ENCODE assay signal across 10 cellular contexts in the genomic region with DNA sequence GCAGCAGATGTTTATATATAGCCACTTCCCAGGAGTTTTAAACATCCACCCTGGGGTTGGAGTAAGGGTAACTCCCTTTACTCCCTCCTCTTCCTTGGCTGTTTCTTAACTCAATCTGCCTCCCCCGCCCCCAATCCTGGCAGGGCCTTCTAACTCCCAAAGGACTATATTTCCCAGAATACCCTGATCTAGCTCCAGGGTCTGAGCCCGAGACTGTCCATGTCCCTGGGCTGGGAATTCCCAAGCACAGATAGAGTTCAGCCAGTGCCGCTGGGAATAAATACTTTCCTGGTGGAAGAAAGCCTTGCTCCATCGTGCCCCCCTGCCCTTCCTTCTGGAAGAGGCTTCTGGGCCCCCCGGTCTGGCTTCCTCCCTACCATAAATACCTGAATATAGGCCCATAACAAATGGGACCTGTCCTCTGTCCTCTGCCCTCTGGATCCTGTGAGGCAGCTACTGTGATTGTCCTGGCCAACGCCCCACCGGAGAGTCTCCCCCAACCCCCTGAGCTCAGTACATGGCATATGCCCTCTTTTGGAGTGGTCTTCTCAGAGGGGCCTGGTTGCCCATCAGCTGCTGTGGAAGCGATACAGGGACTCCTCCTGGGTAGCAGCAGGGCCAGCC. TPM values are rescaled to one million over a fixed set of nuclear protein-coding genes. Genes with fewer than 3 reads are reported as not detected.
A peak's percentile ranks its signal among the peaks of the same experiment; 100 is the strongest.
DNase-seq lines count a peak whose midpoint lies in the region; ATAC-seq, FAIRE-seq and TF ChIP-seq lines count a peak whose summit lies in the region.
"Had no signal": no experiment of that assay in that cellular context is flagged by ENCODE, and none has a peak within 500 bp of the region (broad histone marks: within the 10 kb centered on the region; RNA-seq: fewer than 3 reads in every experiment).

No MANE protein-coding gene starts in this region.

- FAIRE-seq in pancreas (lab: Jason Lieb, UNC): no peak

- TF ChIP-seq POLR2A in uterus (IDR thresholded peaks at IDR 0.05): no peak

- H3K36me3 Mint-ChIP-seq in glutamatergic neuron (ENCODE audit: unreplicated experiment): no peaks in the 10 kb centered on the region

- H3K36me3 ChIP-seq in adipocyte (ENCODE audit: control insufficient read depth, insufficient read depth, low read length, severe bottlenecking) (no peaks in the 10 kb centered on the region), pancreas (no peaks in the 10 kb centered on the region), uterus (no peaks in the 10 kb centered on the region)

- H3K9me3 ChIP-seq in adipocyte (ENCODE audit: control insufficient read depth, low read length): no peaks in the 10 kb centered on the region
- H3K9me3 ChIP-seq in pancreas: no peaks in the 10 kb centered on the region
- no peaks in the 10 kb centered on the region for H3K9me3 ChIP-seq in uterus

- H3K4me3 Mint-ChIP-seq in glutamatergic neuron (ENCODE audit: unreplicated experiment): peak overlapping the region; percentile 68

- H3K27ac Mint-ChIP-seq in glutamatergic neuron (ENCODE audit: unreplicated experiment): peak overlapping the region; percentile 52

- peaks cover 16% of the 10 kb centered on the region for H3K27me3 Mint-ChIP-seq in glutamatergic neuron (ENCODE audit: unreplicated experiment)

- ATAC-seq in pancreas: peak in 3 of 4 donors; percentile 12 to 26 (median 18)
- ATAC-seq in GM19463 (IDR thresholded peaks at IDR 0.05; ENCODE audit: unreplicated experiment): no peak

- H3K9me3 Mint-ChIP-seq in glutamatergic neuron (ENCODE audit: unreplicated experiment): peaks cover 25% of the 10 kb centered on the region
- H3K9me3 Mint-ChIP-seq: H9 had no signal

- H3K9ac ChIP-seq in adipocyte (ENCODE audit: low read length): peak overlapping the region; percentile 97

- H3K27me3 ChIP-seq in adipocyte (replicated peaks; ENCODE audit: control insufficient read depth, insufficient read depth, low read length): no peaks in the 10 kb centered on the region
- H3K27me3 ChIP-seq in pancreas: no peaks in the 10 kb centered on the region
- H3K27me3 ChIP-seq in uterus: no peaks in the 10 kb centered on the region

- 82 to 83% methylated on average over 8 of the region's 8 CpGs for WGBS in pancreas, 2 donors

- DNase-seq in adipocyte (ENCODE audit: low read depth) (peak; percentile 61), glutamatergic neuron (no peak), pancreas (no peak), uterus (peak; percentile 95 to 96), AG08396 (ENCODE audit: low spot score) (no peak), D341Med (ENCODE audit: low spot score) (no peak)
- DNase-seq: amygdala, H9 had no signal

- H3K4me3 ChIP-seq in adipocyte (ENCODE audit: low read length) (peak overlapping the region; percentile 85), pancreas (no peak overlapping the region), uterus (peak overlapping the region in 1 of 2 donors; percentile 1)

- H3K27ac ChIP-seq in pancreas (no peak overlapping the region), uterus (peak overlapping the region; percentile 97)

- H3K4me1 ChIP-seq in adipocyte (ENCODE audit: control insufficient read depth, insufficient read depth, low read length): peaks cover 59% of the 10 kb centered on the region
- peaks cover 0 to 4% (median 0%) of the 10 kb centered on the region in 3 donors for H3K4me1 ChIP-seq in pancreas
- peaks cover 0 to 34% of the 10 kb centered on the region in 2 donors for H3K4me1 ChIP-seq in uterus

- TF ChIP-seq CTCF in glutamatergic neuron (IDR thresholded peaks at IDR 0.05; ENCODE audit: partially characterized antibody, unreplicated experiment) (no peak), pancreas (IDR thresholded peaks at IDR 0.05) (no peak), uterus (IDR thresholded peaks at IDR 0.05) (no peak)

- H3K4me1 Mint-ChIP-seq in glutamatergic neuron (ENCODE audit: low read depth, unreplicated experiment): peaks cover 51% of the 10 kb centered on the region

- intact Hi-C loops in pancreas (cut with DNase I): loop anchor here in 2 of 3 donors (10.0 kb wide), 2 partner anchors 69 to 79 kb away; no protein-coding TSS in a partner anchor
- intact Hi-C loops in uterus (cut with DNase I; ENCODE audit: low total_unique reads): loop anchor here (10.0 kb wide), 1 partner anchor 111 kb away; a partner anchor contains a TSS

RNA-seq across cellular contexts. Expression of a gene that starts 10.2 kb away (rescaled TPM):
- total RNA-seq in glutamatergic neuron (ENCODE audit: unreplicated experiment) (111 TPM), pancreas (10 to 100 TPM in 2 of 6 donors, 1 to 10 TPM in 4; 8.0 to 11.5 (median 9.6) TPM), uterus (10 to 100 TPM in 2 of 4 donors, 1 to 10 TPM in 2; 1.5 to 34.1 (median 8.5) TPM)
- polyA plus RNA-seq in pancreas: 10 to 100 TPM; 11.4 to 24.1 TPM
- total RNA-seq: activated CD8-positive, alpha-beta memory T cell treated with anti-CD3 and anti-CD28 coated beads for 36 hours had no signal

Comparison
In these comparisons a context has a peak if more than half of its experiments do, and no peak if none do; other contexts are left out.
1. DNase-seq: peak in adipocyte (single experiment) and uterus (2 of 2); none in glutamatergic neuron (single experiment), pancreas (0 of 6), AG08396 (single experiment) and D341Med (single experiment).
2. H3K27ac ChIP-seq: peak in uterus (2 of 2); none in pancreas (0 of 4).